1 cellular context compared by ENCODE assay signal in genomic region chr13:50629497-50629896, GRCh38.
TF ChIP-seq lines count a peak whose summit lies in the region.

No MANE protein-coding gene starts in this region.

TF ChIP-seq in HepG2, 621 proteins besides CTCF, POLR2A, EP300 and RAD21 (continued from another document):
- TF ChIP-seq GMEB2 (CRISPR knock-in tag; IDR thresholded peaks at IDR 0.05; ENCODE audit: low read depth) (no peak), DMTF1 (CRISPR knock-in tag; IDR thresholded peaks at IDR 0.05) (no peak), ISL2 (CRISPR knock-in tag; IDR thresholded peaks at IDR 0.05) (0 out of 2 replicates have a peak, but pooled peaks have one; percentile 21), MIER3 (CRISPR knock-in tag; IDR thresholded peaks at IDR 0.05; ENCODE audit: borderline replicate concordance) (no peak), ARID3A (IDR thresholded peaks at IDR 0.05; ENCODE audit: low read depth, low read length) (0 out of 2 replicates have a peak, but pooled peaks have one; percentile 40), ZNF670 (CRISPR knock-in tag; IDR thresholded peaks at IDR 0.05; ENCODE audit: borderline replicate concordance) (no peak), MAF1 (CRISPR knock-in tag; IDR thresholded peaks at IDR 0.05; ENCODE audit: borderline replicate concordance) (no peak), ZSCAN31 (CRISPR knock-in tag; IDR thresholded peaks at IDR 0.05; ENCODE audit: low read depth) (no peak), GATAD2A (CRISPR knock-in tag; IDR thresholded peaks at IDR 0.05) (0 out of 2 replicates have a peak, but pooled peaks have one; percentile 32), GRHL1 (CRISPR knock-in tag; conservative IDR thresholded peaks at IDR 0.05) (no peak), NR2F2 (IDR thresholded peaks at IDR 0.05; ENCODE audit: borderline replicate concordance, low read depth) (peak; percentile 49; the same call in 1 of the 2 replicates), ZNF337 (CRISPR knock-in tag; IDR thresholded peaks at IDR 0.05; ENCODE audit: borderline replicate concordance, low read depth) (no peak), MAX (IDR thresholded peaks at IDR 0.05) (no peak), ATF2 (CRISPR knock-in tag; IDR thresholded peaks at IDR 0.05) (peak; percentile 70; the same call in 1 of the 2 replicates), EHMT2 (IDR thresholded peaks at IDR 0.05; ENCODE audit: borderline replicate concordance, low read depth, low read length) (0 out of 2 replicates have a peak, but pooled peaks have one; percentile 20), ZC3H4 (CRISPR knock-in tag; IDR thresholded peaks at IDR 0.05; ENCODE audit: borderline replicate concordance) (no peak), ZNF652 (CRISPR knock-in tag; IDR thresholded peaks at IDR 0.05; ENCODE audit: borderline replicate concordance, low read depth) (peak; percentile 65; the same call in 1 of the 2 replicates), TBX3 (IDR thresholded peaks at IDR 0.05; ENCODE audit: borderline replicate concordance) (peak; percentile 38; the same call in 1 of the 2 replicates), ZNF121 (CRISPR knock-in tag; IDR thresholded peaks at IDR 0.05) (peak; percentile 88; the same call in 1 of the 2 replicates), FOXO1 (CRISPR knock-in tag; IDR thresholded peaks at IDR 0.05) (peak; percentile 39; the same call in 1 of the 2 replicates), WIZ (CRISPR knock-in tag; IDR thresholded peaks at IDR 0.05) (no peak), NR2F1 (CRISPR knock-in tag; IDR thresholded peaks at IDR 0.05) (0 out of 4 replicates have a peak, but pooled peaks of 1 of the 2 experiments have one; percentile 18), SOX13 (IDR thresholded peaks at IDR 0.05) (no peak), SOX13 (CRISPR knock-in tag; conservative IDR thresholded peaks at IDR 0.05 in 1 of 2, IDR thresholded peaks at IDR 0.05 in 1 of 2) (peak in 1 of 2 experiments; percentile 27; a peak in 1 of 4 replicates), CREB1 (IDR thresholded peaks at IDR 0.05) (no peak), CREB1 (CRISPR knock-in tag; IDR thresholded peaks at IDR 0.05) (peak; percentile 53; the same call in 1 of the 2 replicates), RBM22 (optimal IDR thresholded peaks at IDR 0.05; ENCODE audit: low read length) (no peak)
